ENCODE assay signal across 1 cellular context in genomic region chr17:38597375-38597774, GRCh38.
TF ChIP-seq lines count a peak whose summit lies in the region.

No MANE protein-coding gene starts in this region.

TF ChIP-seq in GM12878, 131 proteins besides CTCF, POLR2A, EP300 and RAD21 (continued from another document):
- TF ChIP-seq NKRF (conservative IDR thresholded peaks at IDR 0.05) (no peak), PKNOX1 (IDR thresholded peaks at IDR 0.05) (no peak), CREB1 (IDR thresholded peaks at IDR 0.05; ENCODE audit: low read depth) (no peak), SUPT20H (IDR thresholded peaks at IDR 0.05; ENCODE audit: borderline replicate concordance, control insufficient read depth, low read depth, low read length) (no peak), PRDM15 (CRISPR knock-in tag; IDR thresholded peaks at IDR 0.05) (no peak), YBX1 (IDR thresholded peaks at IDR 0.05) (no peak), ZNF384 (IDR thresholded peaks at IDR 0.05; ENCODE audit: borderline replicate concordance, low read depth, low read length) (no peak), ZNF274 (IDR thresholded peaks at IDR 0.05; ENCODE audit: insufficient read depth, insufficient read length) (no peak), ATF2 (IDR thresholded peaks at IDR 0.05; ENCODE audit: low read length) (no peak), KAT2A (conservative IDR thresholded peaks at IDR 0.05; ENCODE audit: control insufficient read depth, low read depth, low read length) (no peak)
